Comparison of ENCODE assay signal across 1 cellular context in the genomic region with DNA sequence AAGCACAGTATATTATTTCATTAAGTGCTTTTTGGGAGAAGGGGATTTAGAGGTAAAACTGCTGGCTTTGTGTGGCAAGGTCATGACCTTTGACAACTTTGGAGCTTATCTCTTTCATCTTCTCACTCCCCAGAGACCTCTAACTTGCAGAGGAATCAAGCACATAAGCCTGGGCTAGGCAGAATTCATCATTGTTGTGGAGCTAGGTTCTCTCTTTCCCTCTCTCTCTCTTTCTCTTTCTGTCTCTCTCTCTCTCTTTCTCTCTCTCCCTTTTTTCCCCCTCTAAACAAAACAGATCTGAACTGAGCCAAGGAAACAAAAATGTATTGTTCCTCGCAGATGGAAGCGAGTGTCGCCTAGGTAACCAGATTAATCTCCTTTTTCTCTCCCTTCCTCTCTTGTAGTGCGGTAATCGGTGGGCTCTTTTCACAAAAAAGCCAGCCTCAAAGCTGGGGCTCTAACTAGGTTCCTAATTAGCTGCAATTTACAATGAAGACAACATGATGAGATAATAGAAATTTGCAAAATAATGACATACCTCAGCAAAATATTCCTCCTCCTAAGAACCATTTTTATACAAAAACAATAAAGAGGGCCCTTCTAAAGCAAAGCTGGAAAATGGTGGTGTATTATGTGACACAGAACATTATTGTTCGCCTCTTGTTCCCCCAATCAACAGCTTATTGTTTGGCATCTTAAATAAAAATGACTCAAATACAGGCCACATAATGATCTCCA.
TF ChIP-seq lines count a peak whose summit lies in the region.

No MANE protein-coding gene starts in this region.

TF ChIP-seq in GM23338, 12 proteins besides CTCF, POLR2A, EP300 and RAD21 (continued from another document):
- TF ChIP-seq, protein P1, sequence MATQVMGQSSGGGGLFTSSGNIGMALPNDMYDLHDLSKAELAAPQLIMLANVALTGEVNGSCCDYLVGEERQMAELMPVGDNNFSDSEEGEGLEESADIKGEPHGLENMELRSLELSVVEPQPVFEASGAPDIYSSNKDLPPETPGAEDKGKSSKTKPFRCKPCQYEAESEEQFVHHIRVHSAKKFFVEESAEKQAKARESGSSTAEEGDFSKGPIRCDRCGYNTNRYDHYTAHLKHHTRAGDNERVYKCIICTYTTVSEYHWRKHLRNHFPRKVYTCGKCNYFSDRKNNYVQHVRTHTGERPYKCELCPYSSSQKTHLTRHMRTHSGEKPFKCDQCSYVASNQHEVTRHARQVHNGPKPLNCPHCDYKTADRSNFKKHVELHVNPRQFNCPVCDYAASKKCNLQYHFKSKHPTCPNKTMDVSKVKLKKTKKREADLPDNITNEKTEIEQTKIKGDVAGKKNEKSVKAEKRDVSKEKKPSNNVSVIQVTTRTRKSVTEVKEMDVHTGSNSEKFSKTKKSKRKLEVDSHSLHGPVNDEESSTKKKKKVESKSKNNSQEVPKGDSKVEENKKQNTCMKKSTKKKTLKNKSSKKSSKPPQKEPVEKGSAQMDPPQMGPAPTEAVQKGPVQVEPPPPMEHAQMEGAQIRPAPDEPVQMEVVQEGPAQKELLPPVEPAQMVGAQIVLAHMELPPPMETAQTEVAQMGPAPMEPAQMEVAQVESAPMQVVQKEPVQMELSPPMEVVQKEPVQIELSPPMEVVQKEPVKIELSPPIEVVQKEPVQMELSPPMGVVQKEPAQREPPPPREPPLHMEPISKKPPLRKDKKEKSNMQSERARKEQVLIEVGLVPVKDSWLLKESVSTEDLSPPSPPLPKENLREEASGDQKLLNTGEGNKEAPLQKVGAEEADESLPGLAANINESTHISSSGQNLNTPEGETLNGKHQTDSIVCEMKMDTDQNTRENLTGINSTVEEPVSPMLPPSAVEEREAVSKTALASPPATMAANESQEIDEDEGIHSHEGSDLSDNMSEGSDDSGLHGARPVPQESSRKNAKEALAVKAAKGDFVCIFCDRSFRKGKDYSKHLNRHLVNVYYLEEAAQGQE (IDR thresholded peaks at IDR 0.05; ENCODE audit: unreplicated experiment) = no peak
- TF ChIP-seq STAT1 (IDR thresholded peaks at IDR 0.05; ENCODE audit: unreplicated experiment) = no peak
TF ChIP-seq in GM23338: peak in this region for 0.
